In the genomic region with DNA sequence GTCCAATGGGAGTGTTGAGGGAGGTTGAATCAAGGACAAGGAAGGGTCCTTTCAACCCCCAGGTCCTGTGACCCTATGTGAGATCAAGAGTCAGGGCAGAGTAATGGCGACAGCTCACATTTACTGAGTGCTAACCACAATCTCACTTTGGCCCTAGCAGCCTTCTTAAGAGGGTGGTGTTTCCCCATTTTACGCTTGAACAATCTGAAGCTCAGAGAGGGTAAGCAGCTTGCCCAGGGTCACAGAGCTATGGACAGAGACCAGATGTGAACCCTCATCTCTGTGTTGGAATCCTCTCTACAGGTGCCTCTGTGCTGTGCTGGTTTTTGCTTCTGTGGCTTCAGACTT, we compare ENCODE assay signal across 14 cellular contexts.
DNase-seq lines count a peak whose midpoint lies in the region; ATAC-seq and TF ChIP-seq lines count a peak whose summit lies in the region.
"Had no signal": no experiment of that assay in that cellular context is flagged by ENCODE, and none has a peak within 500 bp of the region (broad histone marks: within the 10 kb centered on the region; RNA-seq: fewer than 3 reads in every experiment).

No MANE protein-coding gene starts in this region.

- no peaks in the 10 kb centered on the region for H3K27me3 Mint-ChIP-seq in memory B cell
- H3K27me3 Mint-ChIP-seq in T-helper 2 cell treated with Interferon-gamma antibody and Interleukin-4, amounts not matched to agents 5 μg/mL and 100 μg/mL, for 36 hours (ENCODE audit: low read depth): peaks cover 3% of the 10 kb centered on the region

- peak overlapping the region; percentile 71 for H3K27ac Mint-ChIP-seq in memory B cell
- no peak overlapping the region for H3K27ac Mint-ChIP-seq in T-helper 2 cell treated with Interferon-gamma antibody and Interleukin-4, amounts not matched to agents 5 μg/mL and 100 μg/mL, for 36 hours
- H3K27ac Mint-ChIP-seq: GM23338 had no signal

- H3K4me1 Mint-ChIP-seq in memory B cell: peaks cover 81% of the 10 kb centered on the region
- peaks cover 56% of the 10 kb centered on the region for H3K4me1 Mint-ChIP-seq in T-helper 2 cell treated with Interferon-gamma antibody and Interleukin-4, amounts not matched to agents 5 μg/mL and 100 μg/mL, for 36 hours (ENCODE audit: low read depth)
- H3K4me1 Mint-ChIP-seq: GM23338 had no signal

- H3K27ac ChIP-seq in WERI-Rb-1: no peak overlapping the region
- H3K27ac ChIP-seq: C4-2B, SJCRH30 had no signal

- H3K36me3 ChIP-seq in WERI-Rb-1: no peaks in the 10 kb centered on the region; the same call in 1 of the 2 replicates
- H3K36me3 ChIP-seq: SJCRH30 had no signal

- DNase-seq in GM12865 (ENCODE audit: low read depth) (peak; percentile 81), GM20000 (ENCODE audit: low spot score) (peak; percentile 54), memory B cell (ENCODE audit: low spot score in 2 of 2) (no peak), NCI-H1930 (lab: John Stamatoyannopoulos, UW) (no peak), WERI-Rb-1 (no peak), mucosa of gallbladder (ENCODE audit: low spot score) (no peak)
- no peak for DNase-seq in T-helper 2 cell treated with Interferon-gamma antibody and Interleukin-4, amounts not matched to agents 5 μg/mL and 100 μg/mL, for 36 hours (ENCODE audit: low spot score)
- DNase-seq: cerebellar nuclear complex, NCI-H1436 treated with DMSO at 0.1 percent for 48 hours, NCI-H69, SJCRH30 had no signal

- H3K9me3 Mint-ChIP-seq in memory B cell: peaks cover 7% of the 10 kb centered on the region
- H3K9me3 Mint-ChIP-seq in T-helper 2 cell treated with Interferon-gamma antibody and Interleukin-4, amounts not matched to agents 5 μg/mL and 100 μg/mL, for 36 hours: no peaks in the 10 kb centered on the region
- H3K9me3 Mint-ChIP-seq: GM23338 had no signal

- H3K9me3 ChIP-seq in WERI-Rb-1 (ENCODE audit: severe bottlenecking): no peaks in the 10 kb centered on the region
- H3K9me3 ChIP-seq: SJCRH30 had no signal

- ATAC-seq in HG03442 (IDR thresholded peaks at IDR 0.05; ENCODE audit: unreplicated experiment) (peak; percentile 21), memory B cell (ENCODE audit: low read depth) (peak; percentile 6)
- ATAC-seq: GM23338 had no signal

- H3K27me3 ChIP-seq in WERI-Rb-1 (ENCODE audit: insufficient read depth, low read depth, severe bottlenecking): no peaks in the 10 kb centered on the region
- H3K27me3 ChIP-seq: SJCRH30 had no signal

- H3K4me3 Mint-ChIP-seq in memory B cell: peak overlapping the region; percentile 66
- no peak overlapping the region for H3K4me3 Mint-ChIP-seq in T-helper 2 cell treated with Interferon-gamma antibody and Interleukin-4, amounts not matched to agents 5 μg/mL and 100 μg/mL, for 36 hours
- H3K4me3 Mint-ChIP-seq: GM23338 had no signal

- no peak for TF ChIP-seq CTCF in GM12865 (IDR thresholded peaks at IDR 0.05; ENCODE audit: insufficient read depth, low read depth, low read length, missing control alignments)
- no peak for TF ChIP-seq CTCF in GM20000 (IDR thresholded peaks at IDR 0.05; ENCODE audit: extremely low read depth, missing control alignments)
- no peak for TF ChIP-seq CTCF in WERI-Rb-1 (IDR thresholded peaks at IDR 0.05; ENCODE audit: low read depth, low read length)

- peaks cover 9% of the 10 kb centered on the region for H3K36me3 Mint-ChIP-seq in memory B cell
- H3K36me3 Mint-ChIP-seq in T-helper 2 cell treated with Interferon-gamma antibody and Interleukin-4, amounts not matched to agents 5 μg/mL and 100 μg/mL, for 36 hours (ENCODE audit: low read depth): peaks cover 17% of the 10 kb centered on the region

- H3K4me3 ChIP-seq in GM12865 (ENCODE audit: low read depth, low read length) (no peak overlapping the region), WERI-Rb-1 (ENCODE audit: low read depth, low read length) (no peak overlapping the region)
- H3K4me3 ChIP-seq: GM23338, SJCRH30 had no signal

Comparison
In these comparisons a context has a peak if more than half of its experiments do, and no peak if none do; other contexts are left out.
1. DNase-seq: peak in GM12865 (single experiment) and GM20000 (single experiment); none in memory B cell (0 of 2), NCI-H1930 (0 of 2), T-helper 2 cell treated with Interferon-gamma antibody and Interleukin-4, amounts not matched to agents 5 μg/mL and 100 μg/mL, for 36 hours (single experiment), WERI-Rb-1 (single experiment) and mucosa of gallbladder (single experiment).